In genomic region chr3:198080521-198081384, GRCh38 we compare ENCODE assay signal across 8 cellular contexts.
DNase-seq lines count a peak whose midpoint lies in the region; ATAC-seq, FAIRE-seq and TF ChIP-seq lines count a peak whose summit lies in the region.

No MANE protein-coding gene starts in this region.

- H3K27ac ChIP-seq in gastroesophageal sphincter (no peak overlapping the region), subcutaneous abdominal adipose tissue (ENCODE audit: low read depth, low read length) (no peak overlapping the region)

- peak; percentile 52 to 86 (median 65) for TF ChIP-seq CTCF in gastroesophageal sphincter (IDR thresholded peaks at IDR 0.05)

- peak overlapping the region in 2 of 5 donors; percentile 20 to 69 for H3K9ac ChIP-seq in subcutaneous abdominal adipose tissue (ENCODE audit: low read length in 5 of 5)

- no peak for TF ChIP-seq EP300 in gastroesophageal sphincter (IDR thresholded peaks at IDR 0.05)

- peak overlapping the region; percentile 17 to 49 for H3K4me3 ChIP-seq in gastroesophageal sphincter
- peak overlapping the region in 4 of 5 donors; percentile 39 to 67 (median 49) for H3K4me3 ChIP-seq in subcutaneous abdominal adipose tissue (ENCODE audit: low read depth in 1 of 5, low read length in 5 of 5)

- H3K4me1 ChIP-seq in gastroesophageal sphincter (peaks cover 0 to 20% (median 13%) of the 10 kb centered on the region in 3 donors), subcutaneous abdominal adipose tissue (ENCODE audit: control insufficient read depth in 5 of 5, insufficient read depth in 5 of 5, low read length in 5 of 5) (peaks cover 0 to 18% (median 13%) of the 10 kb centered on the region in 5 donors)

- TF ChIP-seq POLR2A in gastroesophageal sphincter (IDR thresholded peaks at IDR 0.05): no peak

- FAIRE-seq in RCC 7860 (lab: Jason Lieb, UNC): no peak

- H3K36me3 ChIP-seq in gastroesophageal sphincter (no peaks in the 10 kb centered on the region), subcutaneous abdominal adipose tissue (ENCODE audit: control insufficient read depth in 5 of 5, insufficient read depth in 5 of 5, low read length in 5 of 5) (no peaks in the 10 kb centered on the region)

- peak; percentile 65 for DNase-seq in AG08395 (ENCODE audit: low spot score)
- peak; percentile 44 for DNase-seq in HPDE6-E6E7 (ENCODE audit: extremely low spot score)
- peak; percentile 47 for DNase-seq in RCC 7860 (ENCODE audit: low spot score)
- peak; percentile 89 for DNase-seq in activated effector memory CD4-positive, alpha-beta T cell treated with anti-CD3 and anti-CD28 coated beads, Interleukin-2, amount 50 U/mL, for 16 hours
- peak; percentile 35 for DNase-seq in occipital lobe (lab: John Stamatoyannopoulos, UW)

- H3K9me3 ChIP-seq in gastroesophageal sphincter (peaks cover 0 to 7% (median 0%) of the 10 kb centered on the region in 3 donors), subcutaneous abdominal adipose tissue (ENCODE audit: control insufficient read depth in 5 of 5, low read length in 5 of 5) (no peaks in the 10 kb centered on the region)

- no CpG with 5 or more reads among the region's 86 CpGs for WGBS in gastroesophageal sphincter (ENCODE audit: low coverage in 1 of 2), 2 donors

- H3K27me3 ChIP-seq in gastroesophageal sphincter (peaks cover 95% of the 10 kb centered on the region), subcutaneous abdominal adipose tissue (ENCODE audit: control insufficient read depth in 5 of 5, insufficient read depth in 4 of 5, low read length in 5 of 5) (peaks cover 8 to 30% (median 24%) of the 10 kb centered on the region in 5 donors)

- peak; percentile 84 for ATAC-seq in GM18867 (IDR thresholded peaks at IDR 0.05; ENCODE audit: unreplicated experiment)
- ATAC-seq in gastroesophageal sphincter: peak; percentile 95

Comparison
In these comparisons a context has a peak if more than half of its experiments do, and no peak if none do; other contexts are left out.
1. DNase-seq: peak in every context shown above with its lines; median percentile 89 in activated effector memory CD4-positive, alpha-beta T cell treated with anti-CD3 and anti-CD28 coated beads, Interleukin-2, amount 50 U/mL, for 16 hours; 65 in AG08395; 47 in RCC 7860; 44 in HPDE6-E6E7; 35 in occipital lobe.